In the genomic region with DNA sequence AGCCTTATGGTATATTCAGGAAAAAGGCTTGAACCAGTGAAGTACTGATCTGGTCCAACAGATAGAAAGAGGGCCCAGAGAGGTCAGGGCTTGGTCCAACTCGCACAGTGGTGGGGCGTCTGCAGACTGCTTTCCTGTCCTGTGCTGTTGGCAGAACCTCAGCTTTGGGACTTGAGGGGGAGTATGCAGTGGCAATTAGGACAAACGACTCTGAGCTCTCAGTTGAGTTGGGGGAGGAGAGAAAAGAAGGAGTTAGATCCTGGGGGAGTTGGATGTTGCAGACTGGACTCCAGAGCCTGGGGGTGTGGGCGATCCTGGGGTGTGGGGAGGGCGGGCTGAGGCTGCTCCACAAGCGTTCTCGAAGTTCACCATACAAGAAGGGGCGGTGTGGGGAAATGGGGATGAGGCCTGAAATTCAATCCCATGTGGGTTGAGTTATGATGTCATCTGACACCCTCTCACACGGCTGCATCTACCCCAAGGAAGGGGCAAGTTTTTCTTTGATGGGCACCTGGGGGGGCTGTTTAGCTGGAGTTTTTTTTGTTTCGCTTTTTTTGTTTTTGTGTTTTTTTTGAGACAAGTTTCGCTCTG, we compare ENCODE assay signal across 14 cellular contexts. TPM values are rescaled to one million over a fixed set of nuclear protein-coding genes. Genes with fewer than 3 reads are reported as not detected.
A peak's percentile ranks its signal among the peaks of the same experiment; 100 is the strongest.
DNase-seq lines count a peak whose midpoint lies in the region; ATAC-seq, FAIRE-seq and TF ChIP-seq lines count a peak whose summit lies in the region.
"Had no signal": no experiment of that assay in that cellular context is flagged by ENCODE, and none has a peak within 500 bp of the region (broad histone marks: within the 10 kb centered on the region; RNA-seq: fewer than 3 reads in every experiment).

No MANE protein-coding gene starts in this region.

- peaks cover 79% of the 10 kb centered on the region for H3K4me1 ChIP-seq in HepG2 (ENCODE audit: insufficient read depth, low read length)
- peaks cover 0 to 18% (median 2%) of the 10 kb centered on the region in 4 donors for H3K4me1 ChIP-seq in right lobe of liver
- peaks cover 4% of the 10 kb centered on the region for H3K4me1 ChIP-seq in mesendoderm (ENCODE audit: control insufficient read depth, low read depth, low read length)
- peaks cover 5% of the 10 kb centered on the region; the same call in 1 of the 2 replicates for H3K4me1 ChIP-seq in SJCRH30
- H3K4me1 ChIP-seq: BE2C had no signal

- peaks cover 4% of the 10 kb centered on the region for H3K27me3 Mint-ChIP-seq in activated CD8-positive, alpha-beta T cell treated with anti-CD3 and anti-CD28 coated beads, Interleukin-2, amount 10 ng/mL, durations not matched to agents 7 days and 5 days (ENCODE audit: low read depth)

- no peak overlapping the region for H2BK120ac ChIP-seq in mesendoderm (ENCODE audit: low read depth, low read length)

- no peak overlapping the region for H4K8ac ChIP-seq in mesendoderm (ENCODE audit: low read depth, low read length)

- WGBS in HepG2 (ENCODE audit: low lambda C conversion rate): 73% methylated on average over 11 of the region's 11 CpGs
- 57% methylated on average over 5 of the region's 11 CpGs for WGBS in right lobe of liver (ENCODE audit: insufficient coverage, low coverage, low lambda C conversion rate, missing lambda C conversion rate)
- no CpG with 5 or more reads among the region's 11 CpGs for WGBS in mesendoderm (ENCODE audit: extremely low coverage, insufficient coverage, low lambda C conversion rate)

- DNase-seq in HepG2 (ENCODE audit: low spot score) (no peak), right lobe of liver (no peak), mesendoderm (no peak), NCI-H2227 treated with DMSO at 0.1 percent for 48 hours (lab: John Stamatoyannopoulos, UW) (no peak), SJCRH30 (no peak), NAMALWA (ENCODE audit: low spot score) (no peak)
- DNase-seq in activated CD8-positive, alpha-beta T cell treated with anti-CD3 and anti-CD28 coated beads, Interleukin-2, amount 10 ng/mL, durations not matched to agents 7 days and 5 days: no peak
- DNase-seq: BE2C, glutamatergic neuron, KG1, NCI-H2029 treated with DMSO at 0.1 percent for 48 hours had no signal

- ATAC-seq in HepG2: no peak
- ATAC-seq in right lobe of liver: no peak
- ATAC-seq in activated CD8-positive, alpha-beta T cell treated with anti-CD3 and anti-CD28 coated beads, Interleukin-2, amount 10 ng/mL, durations not matched to agents 7 days and 5 days: no peak
- ATAC-seq in GM18861 (IDR thresholded peaks at IDR 0.05; ENCODE audit: unreplicated experiment): no peak
- ATAC-seq: pancreas had no signal

- no peak overlapping the region for H3K27ac ChIP-seq in HepG2 (ENCODE audit: extremely low read length, insufficient read depth, low read length)
- no peak overlapping the region for H3K27ac ChIP-seq in right lobe of liver
- H3K27ac ChIP-seq in mesendoderm (ENCODE audit: low read depth, low read length): no peak overlapping the region
- no peak overlapping the region for H3K27ac ChIP-seq in SJCRH30
- H3K27ac ChIP-seq: pancreas had no signal

- H3K23ac ChIP-seq in mesendoderm (ENCODE audit: low read length): no peak overlapping the region

- H3K9me3 Mint-ChIP-seq in activated CD8-positive, alpha-beta T cell treated with anti-CD3 and anti-CD28 coated beads, Interleukin-2, amount 10 ng/mL, durations not matched to agents 7 days and 5 days (ENCODE audit: insufficient read depth): no peaks in the 10 kb centered on the region

- no peaks in the 10 kb centered on the region for H3K79me1 ChIP-seq in mesendoderm (ENCODE audit: low read length)

- H2AK5ac ChIP-seq in mesendoderm (ENCODE audit: low read length): no peak overlapping the region

- H2BK15ac ChIP-seq in mesendoderm (replicated peaks; ENCODE audit: low read depth): no peak overlapping the region

- H3K4me3 ChIP-seq in HepG2 (replicated peaks in 1 of 3; ENCODE audit: insufficient read depth in 1 of 3, low read depth in 2 of 3, low read length in 3 of 3): no peak overlapping the region
- H3K4me3 ChIP-seq in right lobe of liver: no peak overlapping the region
- H3K4me3 ChIP-seq in mesendoderm (ENCODE audit: low read length): no peak overlapping the region
- H3K4me3 ChIP-seq in SJCRH30: no peak overlapping the region
- H3K4me3 ChIP-seq: pancreas had no signal

- CTCF ChIA-PET in HepG2 (lab: Yijun Ruan, JAX; ENCODE audit: low intra/inter-chr PET ratio, low total read pairs): interaction anchor here (4.0 kb wide), 1 partner anchor 130 kb away, joined by 57 read pairs; no protein-coding TSS in a partner anchor
- CTCF ChIA-PET in activated CD8-positive, alpha-beta T cell treated with anti-CD3 and anti-CD28 coated beads, Interleukin-2, amount 10 ng/mL, durations not matched to agents 7 days and 5 days (lab: Charles Lee): interaction anchor here (1.6 to 5.5 kb wide), 6 partner anchors 22 to 204 kb away, joined by 4 to 81 read pairs (median 13); partner anchors contain the start of gene MIEN1

- peaks cover 42% of the 10 kb centered on the region for H3K4me1 Mint-ChIP-seq in activated CD8-positive, alpha-beta T cell treated with anti-CD3 and anti-CD28 coated beads, Interleukin-2, amount 10 ng/mL, durations not matched to agents 7 days and 5 days (ENCODE audit: low read depth)

- no peak for FAIRE-seq in HepG2 (lab: Jason Lieb, UNC)
- FAIRE-seq: endothelial cell of umbilical vein, pancreas had no signal

- no peaks in the 10 kb centered on the region for H3K9me3 ChIP-seq in HepG2 (ENCODE audit: low read length)
- H3K9me3 ChIP-seq in right lobe of liver: no peaks in the 10 kb centered on the region
- no peaks in the 10 kb centered on the region for H3K9me3 ChIP-seq in SJCRH30 (replicated peaks)
- H3K9me3 ChIP-seq: BE2C, pancreas had no signal

- no peak overlapping the region for H3K18ac ChIP-seq in mesendoderm (ENCODE audit: low read length)

- H3K4ac ChIP-seq in mesendoderm (ENCODE audit: low read depth, low read length): no peak overlapping the region

- H3K27me3 ChIP-seq in HepG2 (ENCODE audit: control insufficient read depth in 1 of 2, insufficient read depth in 2 of 2, low read length in 2 of 2) (peaks cover 4 to 25% of the 10 kb centered on the region in 2 experiments; a peak in 4 of 5 replicates), right lobe of liver (no peaks in the 10 kb centered on the region), mesendoderm (ENCODE audit: insufficient read depth, low read length, poor library complexity) (no peaks in the 10 kb centered on the region), SJCRH30 (peaks cover 8% of the 10 kb centered on the region; the same call in 1 of the 2 replicates)
- H3K27me3 ChIP-seq: pancreas had no signal

- H4K5ac ChIP-seq in mesendoderm (ENCODE audit: low read length): no peak overlapping the region

- POLR2A ChIA-PET in HepG2 (lab: Yijun Ruan, JAX): interaction anchor here (0.7 to 5.3 kb wide), 5 partner anchors 13 to 98 kb away, joined by 3 to 52 read pairs (median 4); no protein-coding TSS in a partner anchor
- POLR2A ChIA-PET in activated CD8-positive, alpha-beta T cell treated with anti-CD3 and anti-CD28 coated beads, Interleukin-2, amount 10 ng/mL, durations not matched to agents 7 days and 5 days (lab: Charles Lee): interaction anchor here (3.8 to 7.6 kb wide), 2 partner anchors 22 to 110 kb away, joined by 18 to 42 read pairs; partner anchors contain the start of genes IKZF3 and MIEN1

- TF ChIP-seq RAD21 in HepG2 (CRISPR knock-in tag; IDR thresholded peaks at IDR 0.05): no peak

- TF ChIP-seq POLR2A in HepG2 (IDR thresholded peaks at IDR 0.05; ENCODE audit: insufficient read depth in 1 of 2, low read depth in 2 of 2, low read length in 2 of 2) (no peak), right lobe of liver (IDR thresholded peaks at IDR 0.05) (no peak)

- peak overlapping the region; percentile 42 for H3K56ac ChIP-seq in mesendoderm (ENCODE audit: low read length)

- no peaks in the 10 kb centered on the region for H3K79me2 ChIP-seq in HepG2 (ENCODE audit: insufficient read depth, low read length)
- H3K79me2 ChIP-seq in mesendoderm (ENCODE audit: control insufficient read depth, insufficient read depth, low read length): no peaks in the 10 kb centered on the region

- TF ChIP-seq EP300 in HepG2 (IDR thresholded peaks at IDR 0.05; ENCODE audit: low read depth in 2 of 2, low read length in 2 of 2) (no peak), HepG2 (CRISPR knock-in tag; IDR thresholded peaks at IDR 0.05; ENCODE audit: borderline replicate concordance) (no peak)

- intact Hi-C loops in HepG2 (cut with micrococcal nuclease; ENCODE audit: unreplicated experiment) (loop anchor here (5.0 kb wide), 1 partner anchor 80 kb away; no protein-coding TSS in a partner anchor), right lobe of liver (cut with DNase I) (loop anchor here (5.0 to 10.0 kb wide), 2 partner anchors 130 to 222 kb away; no protein-coding TSS in a partner anchor)

- H2BK5ac ChIP-seq in mesendoderm (ENCODE audit: low read length): no peak overlapping the region

- no TSS peak for BruUV-seq in HepG2 (replicated peaks; lab: Mats Ljungman, UMichigan)

- H3K36me3 ChIP-seq in HepG2 (replicated peaks in 1 of 2; ENCODE audit: control insufficient read depth in 1 of 2, insufficient read depth in 2 of 2, low read length in 2 of 2) (no peaks in the 10 kb centered on the region; a peak in 2 of 5 replicates), right lobe of liver (peaks cover 0 to 2% (median 0%) of the 10 kb centered on the region in 4 donors), mesendoderm (ENCODE audit: control insufficient read depth, insufficient read depth, low read length) (no peaks in the 10 kb centered on the region), SJCRH30 (no peaks in the 10 kb centered on the region)
- H3K36me3 ChIP-seq: BE2C had no signal

- H3K4me3 Mint-ChIP-seq in activated CD8-positive, alpha-beta T cell treated with anti-CD3 and anti-CD28 coated beads, Interleukin-2, amount 10 ng/mL, durations not matched to agents 7 days and 5 days: peak overlapping the region; percentile 54

- H2AFZ ChIP-seq in HepG2 (ENCODE audit: low read length): no peak overlapping the region

- no peak overlapping the region for H3K4me2 ChIP-seq in HepG2 (ENCODE audit: low read depth, low read length)
- no peak overlapping the region for H3K4me2 ChIP-seq in mesendoderm (ENCODE audit: low read length)

- no peaks in the 10 kb centered on the region; the same call in 1 of the 2 replicates for H4K20me1 ChIP-seq in HepG2 (ENCODE audit: insufficient read depth, low read length)

- in situ Hi-C loops in HepG2 (cut with HindIII; ENCODE audit: extremely low pct_ligation_motif_present, low pct_unique_long_range_greater_than_20kb): loop anchor here (5.0 kb wide), 2 partner anchors 80 to 130 kb away; no protein-coding TSS in a partner anchor

- H3K9ac ChIP-seq in HepG2 (ENCODE audit: insufficient read depth, low read depth, low read length): no peak overlapping the region
- H3K9ac ChIP-seq in mesendoderm (ENCODE audit: low read length): peak overlapping the region; percentile 19

- TF ChIP-seq CTCF in HepG2 (CRISPR knock-in tag; IDR thresholded peaks at IDR 0.05): no peak
- no peak for TF ChIP-seq CTCF in right lobe of liver (IDR thresholded peaks at IDR 0.05)

- H3K36me3 Mint-ChIP-seq in activated CD8-positive, alpha-beta T cell treated with anti-CD3 and anti-CD28 coated beads, Interleukin-2, amount 10 ng/mL, durations not matched to agents 7 days and 5 days (ENCODE audit: low read depth): no peaks in the 10 kb centered on the region

- peak overlapping the region; percentile 69 for H3K27ac Mint-ChIP-seq in activated CD8-positive, alpha-beta T cell treated with anti-CD3 and anti-CD28 coated beads, Interleukin-2, amount 10 ng/mL, durations not matched to agents 7 days and 5 days

RNA-seq across cellular contexts. Expression of gene GRB7, which starts 14.6 kb away (rescaled TPM):
- 41.7 and 60.2 TPM in 2 replicates for total RNA-seq in HepG2 (2016; rRNA removed; fragmentation: Illumina TruSeq; extraction: Trizol)
- 17.9 and 20.4 TPM in 2 replicates for total RNA-seq in HepG2 (2016; cell fraction: cytosol; rRNA removed; fragmentation: Illumina TruSeq; extraction: Trizol; ENCODE audit: low read depth)
- total RNA-seq in HepG2 (2016; cell fraction: insoluble cytoplasmic fraction; rRNA removed; fragmentation: Illumina TruSeq; extraction: Trizol): 38.5 and 64.6 TPM in 2 replicates
- total RNA-seq in HepG2 (2016; cell fraction: membrane; rRNA removed; fragmentation: Illumina TruSeq; extraction: Trizol): 31.4 and 31.5 TPM in 2 replicates
- total RNA-seq in HepG2 (2016; cell fraction: nucleus; rRNA removed; fragmentation: Illumina TruSeq; extraction: Trizol): 57.0 and 59.4 TPM in 2 replicates
- polyA plus RNA-seq in HepG2 (2011; rRNA removed): 77.7 and 92.3 TPM in 2 replicates
- polyA plus RNA-seq in HepG2 (2011; cell fraction: cytosol; rRNA removed): 36.7 and 60.1 TPM in 2 replicates
- 319 and 344 TPM in 2 replicates for polyA plus RNA-seq in HepG2 (2011; cell fraction: nucleus; rRNA removed)
- polyA plus RNA-seq in HepG2 (2012): 60.9 and 73.8 TPM in 2 replicates
- polyA plus RNA-seq in HepG2 (2016; cell fraction: cytosol; fragmentation: Illumina TruSeq; extraction: Trizol; ENCODE audit: low read depth): 8.5 and 8.6 TPM in 2 replicates
- polyA plus RNA-seq in HepG2 (2016; cell fraction: insoluble cytoplasmic fraction; fragmentation: Illumina TruSeq; extraction: Trizol; ENCODE audit: low read depth): 45.6 and 58.3 TPM in 2 replicates
- 13.3 and 14.8 TPM in 2 replicates for polyA plus RNA-seq in HepG2 (2016; cell fraction: membrane; fragmentation: Illumina TruSeq; extraction: Trizol; ENCODE audit: low read depth)
- 147 and 156 TPM in 2 replicates for polyA plus RNA-seq in HepG2 (2016; cell fraction: nucleus; fragmentation: Illumina TruSeq; extraction: Trizol; ENCODE audit: insufficient read depth, low read depth)
- polyA minus RNA-seq in HepG2 (2011; rRNA and poly(A)+ RNA removed; ENCODE audit: low replicate concordance): 9.1 and 160 TPM in 2 replicates
- 55.8 and 65.9 TPM in 2 replicates for polyA minus RNA-seq in HepG2 (2011; cell fraction: cytosol; rRNA and poly(A)+ RNA removed)
- polyA minus RNA-seq in HepG2 (2011; cell fraction: nucleus; rRNA and poly(A)+ RNA removed): 80.7 and 95.9 TPM in 2 replicates
- 10 to 100 TPM in 2 of 6 experiments, 1 to 10 TPM in 4; 2.1 to 10.9 (median 7.5) TPM for total RNA-seq in right lobe of liver
- total RNA-seq in activated CD8-positive, alpha-beta T cell treated with anti-CD3 and anti-CD28 coated beads, Interleukin-2, amount 10 ng/mL, durations not matched to agents 7 days and 5 days: under 1 TPM in 1 of 2 experiments, not detected in 1; 0.37 TPM
- 18.5 TPM for polyA plus RNA-seq in mesendoderm (2013, experiment 1 of 2)
- polyA plus RNA-seq in mesendoderm (2013, experiment 2 of 2): 18.7 TPM
- not detected in 2 replicates for total RNA-seq in SJCRH30 (2014; rRNA removed; shearing (Covaris generic))
- total RNA-seq: endothelial cell of umbilical vein had no signal

RNA-seq across cellular contexts. Expression of gene MIEN1, which starts 22.0 kb away (rescaled TPM):
- total RNA-seq in HepG2 (2016; rRNA removed; fragmentation: Illumina TruSeq; extraction: Trizol) (40.6 and 48.6 TPM in 2 replicates), right lobe of liver (10 to 100 TPM; 23.1 to 61.6 (median 29.0) TPM)
- 50.1 and 73.7 TPM in 2 replicates for total RNA-seq in HepG2 (2016; cell fraction: cytosol; rRNA removed; fragmentation: Illumina TruSeq; extraction: Trizol; ENCODE audit: low read depth)
- 43.9 and 49.0 TPM in 2 replicates for total RNA-seq in HepG2 (2016; cell fraction: insoluble cytoplasmic fraction; rRNA removed; fragmentation: Illumina TruSeq; extraction: Trizol)
- 66.3 and 82.4 TPM in 2 replicates for total RNA-seq in HepG2 (2016; cell fraction: membrane; rRNA removed; fragmentation: Illumina TruSeq; extraction: Trizol)
- 18.4 and 23.7 TPM in 2 replicates for total RNA-seq in HepG2 (2016; cell fraction: nucleus; rRNA removed; fragmentation: Illumina TruSeq; extraction: Trizol)
- polyA plus RNA-seq in HepG2 (2011; rRNA removed): 56.6 and 68.2 TPM in 2 replicates
- 62.1 and 67.0 TPM in 2 replicates for polyA plus RNA-seq in HepG2 (2011; cell fraction: cytosol; rRNA removed)
- 27.3 and 39.8 TPM in 2 replicates for polyA plus RNA-seq in HepG2 (2011; cell fraction: nucleus; rRNA removed)
- 38.6 and 44.5 TPM in 2 replicates for polyA plus RNA-seq in HepG2 (2012)
- 106 and 131 TPM in 2 replicates for polyA plus RNA-seq in HepG2 (2016; cell fraction: cytosol; fragmentation: Illumina TruSeq; extraction: Trizol; ENCODE audit: low read depth)
- polyA plus RNA-seq in HepG2 (2016; cell fraction: insoluble cytoplasmic fraction; fragmentation: Illumina TruSeq; extraction: Trizol; ENCODE audit: low read depth): 73.3 and 81.4 TPM in 2 replicates
- 100 and 131 TPM in 2 replicates for polyA plus RNA-seq in HepG2 (2016; cell fraction: membrane; fragmentation: Illumina TruSeq; extraction: Trizol; ENCODE audit: low read depth)
- polyA plus RNA-seq in HepG2 (2016; cell fraction: nucleus; fragmentation: Illumina TruSeq; extraction: Trizol; ENCODE audit: insufficient read depth, low read depth): 45.4 and 54.1 TPM in 2 replicates
- polyA minus RNA-seq in HepG2 (2011; rRNA and poly(A)+ RNA removed; ENCODE audit: low replicate concordance): 30.0 and 48.1 TPM in 2 replicates
- polyA minus RNA-seq in HepG2 (2011; cell fraction: cytosol; rRNA and poly(A)+ RNA removed): 11.5 and 16.0 TPM in 2 replicates
- polyA minus RNA-seq in HepG2 (2011; cell fraction: nucleus; rRNA and poly(A)+ RNA removed): 10.6 and 14.7 TPM in 2 replicates
- 10 to 100 TPM; 44.0 to 44.6 TPM for total RNA-seq in activated CD8-positive, alpha-beta T cell treated with anti-CD3 and anti-CD28 coated beads, Interleukin-2, amount 10 ng/mL, durations not matched to agents 7 days and 5 days
- 27.3 TPM for polyA plus RNA-seq in mesendoderm (2013, experiment 1 of 2)
- 29.9 TPM for polyA plus RNA-seq in mesendoderm (2013, experiment 2 of 2)
- total RNA-seq in SJCRH30 (2014; rRNA removed; shearing (Covaris generic)): 23.6 and 25.8 TPM in 2 replicates

RNA-seq across cellular contexts. Expression of gene ERBB2, which starts 52.5 kb away (rescaled TPM):
- total RNA-seq in HepG2 (2016; rRNA removed; fragmentation: Illumina TruSeq; extraction: Trizol) (30.2 and 64.1 TPM in 2 replicates), right lobe of liver (10 to 100 TPM in 5 of 6 experiments, 1 to 10 TPM in 1; 8.9 to 40.4 (median 26.2) TPM)
- total RNA-seq in HepG2 (2016; cell fraction: cytosol; rRNA removed; fragmentation: Illumina TruSeq; extraction: Trizol; ENCODE audit: low read depth): 29.4 and 32.0 TPM in 2 replicates
- total RNA-seq in HepG2 (2016; cell fraction: insoluble cytoplasmic fraction; rRNA removed; fragmentation: Illumina TruSeq; extraction: Trizol): 24.5 and 63.0 TPM in 2 replicates
- 21.8 and 22.8 TPM in 2 replicates for total RNA-seq in HepG2 (2016; cell fraction: membrane; rRNA removed; fragmentation: Illumina TruSeq; extraction: Trizol)
- 81.6 and 99.0 TPM in 2 replicates for total RNA-seq in HepG2 (2016; cell fraction: nucleus; rRNA removed; fragmentation: Illumina TruSeq; extraction: Trizol)
- polyA plus RNA-seq in HepG2 (2011; rRNA removed): 57.7 and 77.7 TPM in 2 replicates
- polyA plus RNA-seq in HepG2 (2011; cell fraction: cytosol; rRNA removed): 36.7 and 42.6 TPM in 2 replicates
- polyA plus RNA-seq in HepG2 (2011; cell fraction: nucleus; rRNA removed): 210 and 211 TPM in 2 replicates
- polyA plus RNA-seq in HepG2 (2012): 69.2 and 69.6 TPM in 2 replicates
- polyA plus RNA-seq in HepG2 (2016; cell fraction: cytosol; fragmentation: Illumina TruSeq; extraction: Trizol; ENCODE audit: low read depth): 4.2 and 4.3 TPM in 2 replicates
- polyA plus RNA-seq in HepG2 (2016; cell fraction: insoluble cytoplasmic fraction; fragmentation: Illumina TruSeq; extraction: Trizol; ENCODE audit: low read depth): 25.3 and 32.1 TPM in 2 replicates
- 8.5 and 9.9 TPM in 2 replicates for polyA plus RNA-seq in HepG2 (2016; cell fraction: membrane; fragmentation: Illumina TruSeq; extraction: Trizol; ENCODE audit: low read depth)
- polyA plus RNA-seq in HepG2 (2016; cell fraction: nucleus; fragmentation: Illumina TruSeq; extraction: Trizol; ENCODE audit: insufficient read depth, low read depth): 149 and 153 TPM in 2 replicates
- polyA minus RNA-seq in HepG2 (2011; rRNA and poly(A)+ RNA removed; ENCODE audit: low replicate concordance): 39.8 and 292 TPM in 2 replicates
- 52.4 and 60.7 TPM in 2 replicates for polyA minus RNA-seq in HepG2 (2011; cell fraction: cytosol; rRNA and poly(A)+ RNA removed)
- polyA minus RNA-seq in HepG2 (2011; cell fraction: nucleus; rRNA and poly(A)+ RNA removed): 58.8 and 83.7 TPM in 2 replicates
- total RNA-seq in activated CD8-positive, alpha-beta T cell treated with anti-CD3 and anti-CD28 coated beads, Interleukin-2, amount 10 ng/mL, durations not matched to agents 7 days and 5 days: 1 to 10 TPM; 2.1 to 3.0 TPM
- polyA plus RNA-seq in mesendoderm (2013, experiment 1 of 2): 73.2 TPM
- polyA plus RNA-seq in mesendoderm (2013, experiment 2 of 2): 72.9 TPM
- total RNA-seq in SJCRH30 (2014; rRNA removed; shearing (Covaris generic)): 8.7 and 9.1 TPM in 2 replicates
